ENCODE assay signal across 11 cellular contexts in the genomic region with DNA sequence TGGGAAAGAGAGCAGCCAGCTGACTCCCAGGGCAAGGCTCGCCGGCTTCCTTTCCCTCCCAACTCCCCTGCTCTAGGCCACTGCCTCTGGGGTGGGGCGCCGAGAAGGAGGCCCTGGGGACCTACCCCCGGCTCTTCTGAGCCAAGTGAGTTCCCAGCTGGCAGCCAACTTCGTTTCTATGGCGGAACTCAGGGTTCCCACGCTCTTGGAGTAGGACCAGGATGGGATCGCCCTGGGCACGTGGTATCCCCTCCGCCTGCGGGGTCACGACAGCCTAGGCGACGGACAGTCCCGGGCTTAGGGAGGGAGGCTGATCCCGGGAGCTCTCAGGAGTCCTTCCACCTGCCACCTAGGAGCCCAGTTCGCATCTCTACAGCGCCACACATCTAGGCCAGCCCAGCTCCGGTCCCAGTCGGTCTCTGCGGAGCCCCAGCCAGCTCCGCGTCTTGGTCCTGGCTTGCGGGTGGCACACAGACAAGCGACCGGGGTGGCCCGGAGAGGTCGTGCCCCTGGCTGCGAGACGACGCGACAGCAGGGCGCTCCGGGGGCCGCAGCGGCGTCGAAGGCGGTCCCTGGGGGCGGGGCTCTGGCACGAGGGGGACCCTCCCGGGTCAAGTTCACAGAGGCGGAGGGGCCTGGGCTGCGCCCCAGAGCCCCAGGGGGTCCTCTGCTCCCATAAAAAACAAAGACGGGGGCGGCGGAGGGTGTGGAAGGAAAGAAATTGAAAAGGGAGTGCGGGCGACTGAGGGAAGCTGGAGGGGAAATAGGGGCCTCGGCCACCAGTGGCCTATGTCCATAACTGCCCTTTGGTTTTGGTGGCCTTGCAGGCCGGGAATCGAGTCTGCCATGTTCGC. TPM values are rescaled to one million over a fixed set of nuclear protein-coding genes. Genes with fewer than 3 reads are reported as not detected.
DNase-seq lines count a peak whose midpoint lies in the region; ATAC-seq and TF ChIP-seq lines count a peak whose summit lies in the region.
"Had no signal": no experiment of that assay in that cellular context is flagged by ENCODE, and none has a peak within 500 bp of the region (broad histone marks: within the 10 kb centered on the region; RNA-seq: fewer than 3 reads in every experiment).

No MANE protein-coding gene starts in this region.

- intact Hi-C loops in left ventricle myocardium inferior (cut with micrococcal nuclease) = no loop called here
- intact Hi-C loops in head of caudate nucleus (cut with DNase I) = no loop called here

- no peak overlapping the region for H3K4me3 ChIP-seq in CD8-positive, alpha-beta memory T cell (ENCODE audit: low read length)
- H3K4me3 ChIP-seq in left ventricle myocardium inferior (peak overlapping the region; percentile 48), trophoblast cell (ENCODE audit: low read depth, low read length) (no peak overlapping the region)

- no peak overlapping the region for H3K4ac ChIP-seq in trophoblast cell (ENCODE audit: low read depth, low read length)

- H3K14ac ChIP-seq in trophoblast cell (ENCODE audit: low read length) = no peak overlapping the region

- no peak overlapping the region for H2BK120ac ChIP-seq in trophoblast cell (ENCODE audit: insufficient read depth, low read length, poor library complexity)

- peaks cover 53% of the 10 kb centered on the region for H3K27me3 ChIP-seq in CD8-positive, alpha-beta memory T cell (ENCODE audit: insufficient read depth, low read length, poor library complexity, severe bottlenecking)
- H3K27me3 ChIP-seq in left ventricle myocardium inferior (ENCODE audit: low read depth) = peaks cover 98% of the 10 kb centered on the region
- peaks cover 55% of the 10 kb centered on the region for H3K27me3 ChIP-seq in trophoblast cell (ENCODE audit: insufficient read depth, low read length)

- no peaks in the 10 kb centered on the region for H3K79me2 ChIP-seq in trophoblast cell (ENCODE audit: control insufficient read depth, insufficient read depth, low read length, poor library complexity)

- no peak overlapping the region for H3K18ac ChIP-seq in trophoblast cell (ENCODE audit: low read length)

- no peak overlapping the region for H3K23ac ChIP-seq in trophoblast cell (ENCODE audit: low read length)

- H3K36me3 Mint-ChIP-seq in CD8-positive, alpha-beta memory T cell = no peaks in the 10 kb centered on the region
- H3K36me3 Mint-ChIP-seq in activated T-cell treated with anti-CD3 and anti-CD28 coated beads, Interleukin-2, amount 50 U/mL, for 24 hours (ENCODE audit: low read depth) = no peaks in the 10 kb centered on the region

- no peak for TF ChIP-seq CTCF in left ventricle myocardium inferior (IDR thresholded peaks at IDR 0.05; ENCODE audit: borderline replicate concordance)

- H3K36me3 ChIP-seq in CD8-positive, alpha-beta memory T cell (ENCODE audit: insufficient read depth, low read length) = no peaks in the 10 kb centered on the region
- H3K36me3 ChIP-seq in left ventricle myocardium inferior (no peaks in the 10 kb centered on the region), trophoblast cell (ENCODE audit: control insufficient read depth in 1 of 2, insufficient read depth in 2 of 2, low read length in 2 of 2) (no peaks in the 10 kb centered on the region)

- peak overlapping the region in 1 of 8 donors; percentile 11 for H3K27ac Mint-ChIP-seq in CD8-positive, alpha-beta memory T cell
- no peak overlapping the region for H3K27ac Mint-ChIP-seq in activated T-cell treated with anti-CD3 and anti-CD28 coated beads, Interleukin-2, amount 50 U/mL, for 24 hours
- H3K27ac Mint-ChIP-seq: progenitor cell of endocrine pancreas had no signal

- H3K27ac ChIP-seq in CD8-positive, alpha-beta memory T cell (ENCODE audit: low read depth, low read length) = no peak overlapping the region
- H3K27ac ChIP-seq in left ventricle myocardium inferior (replicated peaks) (no peak overlapping the region), trophoblast cell (ENCODE audit: low read depth, low read length) (no peak overlapping the region)

- H2AFZ ChIP-seq in trophoblast cell (ENCODE audit: insufficient read depth, low read length, poor library complexity) = no peak overlapping the region

- H3K4me1 Mint-ChIP-seq in CD8-positive, alpha-beta memory T cell = peaks cover 25 to 33% (median 26%) of the 10 kb centered on the region in 3 donors
- H3K4me1 Mint-ChIP-seq in activated T-cell treated with anti-CD3 and anti-CD28 coated beads, Interleukin-2, amount 50 U/mL, for 24 hours (ENCODE audit: low read depth) = peaks cover 26% of the 10 kb centered on the region

- no peak overlapping the region for H4K12ac ChIP-seq in trophoblast cell (ENCODE audit: low read depth, low read length)

- H3K27me3 Mint-ChIP-seq in CD8-positive, alpha-beta memory T cell = peaks cover 64 to 69% of the 10 kb centered on the region in 2 donors
- H3K27me3 Mint-ChIP-seq in activated T-cell treated with anti-CD3 and anti-CD28 coated beads, Interleukin-2, amount 50 U/mL, for 24 hours = peaks cover 77% of the 10 kb centered on the region

- H2BK5ac ChIP-seq in trophoblast cell (ENCODE audit: low read depth, low read length, poor library complexity) = no peak overlapping the region

- H4K91ac ChIP-seq in trophoblast cell (ENCODE audit: low read depth, low read length) = no peak overlapping the region

- H3K4me3 Mint-ChIP-seq in CD8-positive, alpha-beta memory T cell = peak overlapping the region; percentile 11 to 74 (median 37)
- peak overlapping the region; percentile 44 for H3K4me3 Mint-ChIP-seq in activated T-cell treated with anti-CD3 and anti-CD28 coated beads, Interleukin-2, amount 50 U/mL, for 24 hours

- POLR2A ChIA-PET in CD8-positive, alpha-beta memory T cell (lab: Charles Lee) = no interaction called here

- peak in 1 of 5 donors; percentile 10 for DNase-seq in CD8-positive, alpha-beta memory T cell
- DNase-seq in activated T-cell treated with anti-CD3 and anti-CD28 coated beads, Interleukin-2, amount 50 U/mL, for 24 hours = peak; percentile 43
- DNase-seq in left ventricle myocardium inferior (no peak), trophoblast cell (no peak), NCI-H2029 (lab: John Stamatoyannopoulos, UW) (no peak), head of caudate nucleus (no peak)
- DNase-seq: islet precursor cell, NCI-H2081 treated with DMSO at 0.1 percent for 48 hours had no signal

- no peak overlapping the region for H4K8ac ChIP-seq in trophoblast cell (ENCODE audit: low read depth, low read length)

- no CpG with 5 or more reads among the region's 54 CpGs for WGBS in trophoblast cell (ENCODE audit: extremely low coverage, insufficient coverage, insufficient read length)

- H2BK12ac ChIP-seq in trophoblast cell (ENCODE audit: low read length) = no peak overlapping the region

- CTCF ChIA-PET in CD8-positive, alpha-beta memory T cell (lab: Charles Lee) = interaction anchor here (1.3 kb wide), 2 partner anchors 8 to 13 kb away, joined by 3 to 5 read pairs; no protein-coding TSS in a partner anchor

- H3K9me3 Mint-ChIP-seq in CD8-positive, alpha-beta memory T cell = peaks cover 5 to 14% (median 12%) of the 10 kb centered on the region in 5 donors
- H3K9me3 Mint-ChIP-seq in activated T-cell treated with anti-CD3 and anti-CD28 coated beads, Interleukin-2, amount 50 U/mL, for 24 hours = no peaks in the 10 kb centered on the region

- ATAC-seq in esophagus mucosa (no peak), GM19467 (IDR thresholded peaks at IDR 0.05; ENCODE audit: unreplicated experiment) (no peak)

- no peaks in the 10 kb centered on the region for H3K79me1 ChIP-seq in trophoblast cell (ENCODE audit: low read length)

- H3K9me3 ChIP-seq in CD8-positive, alpha-beta memory T cell (ENCODE audit: low read length) = no peaks in the 10 kb centered on the region
- H3K9me3 ChIP-seq in left ventricle myocardium inferior (replicated peaks) (no peaks in the 10 kb centered on the region), trophoblast cell (ENCODE audit: insufficient read depth, low read depth, low read length) (peaks cover 2% of the 10 kb centered on the region)

- peaks cover 22% of the 10 kb centered on the region for H3K4me1 ChIP-seq in CD8-positive, alpha-beta memory T cell (ENCODE audit: insufficient read depth, low read length)
- H3K4me1 ChIP-seq in left ventricle myocardium inferior = peaks cover 46% of the 10 kb centered on the region
- peaks cover 14 to 20% of the 10 kb centered on the region in 2 experiments for H3K4me1 ChIP-seq in trophoblast cell (ENCODE audit: control insufficient read depth in 1 of 2, insufficient read depth in 2 of 2, low read length in 2 of 2)

- H2AK5ac ChIP-seq in trophoblast cell (ENCODE audit: low read length) = no peak overlapping the region

- peak overlapping the region; percentile 50 for H3K4me2 ChIP-seq in trophoblast cell (ENCODE audit: low read length)

- H3K9ac ChIP-seq in trophoblast cell (ENCODE audit: low read length) = no peak overlapping the region

RNA-seq across cellular contexts. Expression of gene GATA3, which starts 20.4 kb away (rescaled TPM):
- 10 to 100 TPM; 48.9 to 53.3 TPM for total RNA-seq in CD8-positive, alpha-beta memory T cell
- 58.6 TPM for polyA plus RNA-seq in CD8-positive, alpha-beta memory T cell
- 1.4 TPM for total RNA-seq in left ventricle myocardium inferior
- polyA plus RNA-seq in trophoblast cell (2013) = 366 and 392 TPM in 2 replicates
- total RNA-seq in esophagus mucosa = 0.76 TPM

Comparison
In these comparisons a context has a peak if more than half of its experiments do, and no peak if none do; other contexts are left out.
1. RNA of gene GATA3, which starts 20.4 kb away (total RNA-seq): 48.9 to 53.3 TPM in CD8-positive, alpha-beta memory T cell; 1.4 TPM in left ventricle myocardium inferior (single experiment) and 0.76 TPM in esophagus mucosa (single experiment); every median in the first group is over 10 times any median in the second.